12 cellular contexts compared by ENCODE assay signal in genomic region chr6:146613947-146614346, GRCh38. TPM values are rescaled to one million over a fixed set of nuclear protein-coding genes. Genes with fewer than 3 reads are reported as not detected.
"Had no signal": no experiment of that assay in that cellular context is flagged by ENCODE, and none has a peak within 500 bp of the region (broad histone marks: within the 10 kb centered on the region; RNA-seq: fewer than 3 reads in every experiment).

No MANE protein-coding gene starts in this region.

- H3K27ac ChIP-seq: GM23248 had no signal

- H3K9me3 ChIP-seq: HAP-1 had no signal

- H3K4me1 ChIP-seq: HAP-1 had no signal

- ATAC-seq: GM23338, HCT116 had no signal

- H3K4me2 ChIP-seq: GM23338 had no signal

- DNase-seq: GM23248, GOT3, H7, H9, HCEC 1CT, HFFc6 had no signal

- H3K9ac ChIP-seq: GM23248 had no signal

- H3K4me3 ChIP-seq: GM23248, GM23338, HAP-1 had no signal

- FAIRE-seq: H1, H54 had no signal

- H2AFZ ChIP-seq: GM23248, GM23338 had no signal

- H3K36me3 ChIP-seq: HAP-1 had no signal

RNA-seq across cellular contexts. Expression of gene ADGB, which starts 15.2 kb away (rescaled TPM):
- total RNA-seq: GM23248, GM23338, H1, H4, H7, H9, HFFc6 had no signal
- polyA plus RNA-seq: GM23248, GM23338, H1 had no signal
